ENCODE assay signal across 8 cellular contexts in the genomic region with DNA sequence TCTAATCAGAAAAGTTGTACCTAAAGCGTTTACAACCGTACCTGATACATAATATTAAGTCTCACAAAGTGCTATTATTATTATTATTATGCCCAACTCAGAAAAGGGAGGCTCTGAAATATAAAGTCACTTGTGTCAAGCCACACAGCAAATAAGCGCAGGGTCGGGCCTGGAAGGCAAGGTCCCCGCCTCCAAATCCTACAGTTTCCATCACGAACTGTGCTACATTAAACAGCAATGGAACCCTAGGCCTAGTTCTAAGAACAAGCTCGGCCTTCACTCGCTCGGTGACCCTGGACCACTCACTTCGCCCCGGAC. TPM values are rescaled to one million over a fixed set of nuclear protein-coding genes. Genes with fewer than 3 reads are reported as not detected.
DNase-seq lines count a peak whose midpoint lies in the region; ATAC-seq and TF ChIP-seq lines count a peak whose summit lies in the region.

No MANE protein-coding gene starts in this region.

- TF ChIP-seq CTCF in A673 (conservative IDR thresholded peaks at IDR 0.05; ENCODE audit: low read depth, low read length) (no peak), HFFc6 (IDR thresholded peaks at IDR 0.05) (no peak), ascending aorta (IDR thresholded peaks at IDR 0.05) (no peak), lung (IDR thresholded peaks at IDR 0.05; ENCODE audit: control extremely low read depth, extremely low read depth) (no peak)

- intact Hi-C loops in A673 (cut with micrococcal nuclease; ENCODE audit: unreplicated experiment) (no loop called here), ascending aorta (cut with DNase I) (loop anchor here (1.0 to 10.0 kb wide), 8 partner anchors 49 to 1539 kb away; a partner anchor contains a TSS), aorta (cut with DNase I) (loop anchor here in 1 of 2 donors (2.0 kb wide), 1 partner anchor 49 kb away; a partner anchor contains a TSS)

- H3K36me3 ChIP-seq in A673 (ENCODE audit: insufficient read depth, low read length, poor library complexity, severe bottlenecking) = no peaks in the 10 kb centered on the region
- peaks cover 0 to under 1% of the 10 kb centered on the region in 2 donors for H3K36me3 ChIP-seq in ascending aorta
- H3K36me3 ChIP-seq in lung (ENCODE audit: control insufficient read depth in 2 of 2, insufficient read depth in 2 of 2, low read length in 2 of 2) = peaks cover 0 to under 1% of the 10 kb centered on the region in 2 donors
- no peaks in the 10 kb centered on the region for H3K36me3 ChIP-seq in aorta (ENCODE audit: control insufficient read depth in 1 of 2, insufficient read depth in 2 of 2, low read length in 1 of 2)

- CTCF ChIA-PET in A673 (lab: Charles Lee) = interaction anchor here (0.5 kb wide), 1 partner anchor 1494 kb away, joined by 3 read pairs; no protein-coding TSS in a partner anchor

- no peaks in the 10 kb centered on the region for H3K9me3 Mint-ChIP-seq in HFFc6

- no peaks in the 10 kb centered on the region for H3K27me3 ChIP-seq in A673 (replicated peaks; ENCODE audit: insufficient read depth, low read depth, low read length, poor library complexity)
- no peaks in the 10 kb centered on the region for H3K27me3 ChIP-seq in ascending aorta
- no peaks in the 10 kb centered on the region for H3K27me3 ChIP-seq in lung (ENCODE audit: control insufficient read depth, insufficient read depth)
- no peaks in the 10 kb centered on the region for H3K27me3 ChIP-seq in aorta (ENCODE audit: control insufficient read depth in 1 of 2, insufficient read depth in 2 of 2, low read length in 1 of 2)

- BruUV-seq in A673 (replicated peaks; lab: Mats Ljungman, UMichigan) = TSS peak; percentile 89

- H3K4me3 Mint-ChIP-seq in HFFc6 = peak overlapping the region; percentile 97

- 3 to 6% methylated on average over 11 of the region's 11 CpGs for WGBS in lung, 2 donors
- WGBS in aorta, 2 donors = 1% methylated on average over 11 of the region's 11 CpGs

- no peak for DNase-seq in A673 (ENCODE audit: low spot score)
- DNase-seq in HFFc6 = no peak
- DNase-seq in ascending aorta (ENCODE audit: low spot score in 2 of 2) = no peak
- no peak for DNase-seq in lung (ENCODE audit: low spot score)
- no peak for DNase-seq in aorta
- no peak for DNase-seq in GOT3 (lab: John Stamatoyannopoulos, UW)
- no peak for DNase-seq in dedifferentiated amniotic fluid mesenchymal stem cell (ENCODE audit: extremely low spot score)
- DNase-seq in kidney glomerular epithelial cell (lab: John Stamatoyannopoulos, UW) = no peak

- ATAC-seq in lung (ENCODE audit: insufficient read depth, low FRiP score) = no peak
- no peak for ATAC-seq in aorta (ENCODE audit: low FRiP score)

- H3K9me3 ChIP-seq in A673 (ENCODE audit: low read depth, low read length, poor library complexity, severe bottlenecking) = no peaks in the 10 kb centered on the region
- no peaks in the 10 kb centered on the region for H3K9me3 ChIP-seq in ascending aorta
- H3K9me3 ChIP-seq in lung (ENCODE audit: control insufficient read depth in 2 of 2, insufficient read depth in 1 of 2, low read length in 1 of 2) = no peaks in the 10 kb centered on the region
- H3K9me3 ChIP-seq in aorta (ENCODE audit: control insufficient read depth, low read length) = no peaks in the 10 kb centered on the region

- H3K4me1 ChIP-seq in A673 (ENCODE audit: insufficient read depth, low read length, poor library complexity, severe bottlenecking) = peaks cover 12% of the 10 kb centered on the region
- peaks cover 4 to 5% of the 10 kb centered on the region in 2 donors for H3K4me1 ChIP-seq in ascending aorta
- no peaks in the 10 kb centered on the region for H3K4me1 ChIP-seq in lung (ENCODE audit: control insufficient read depth in 2 of 2, insufficient read depth in 2 of 2, low read length in 2 of 2)
- H3K4me1 ChIP-seq in aorta (ENCODE audit: control insufficient read depth in 1 of 2, insufficient read depth in 2 of 2, low read length in 2 of 2) = no peaks in the 10 kb centered on the region

- H3K27ac Mint-ChIP-seq in HFFc6 = peak overlapping the region; percentile 92

- H3K4me1 Mint-ChIP-seq in HFFc6 (ENCODE audit: low read depth) = peaks cover 19% of the 10 kb centered on the region

- no peaks in the 10 kb centered on the region for H3K36me3 Mint-ChIP-seq in HFFc6 (ENCODE audit: low read depth)

- H3K27ac ChIP-seq in A673 (ENCODE audit: low read depth, low read length, poor library complexity, severe bottlenecking) (peak overlapping the region; percentile 78), ascending aorta (peak overlapping the region; percentile 29 to 72), lung (ENCODE audit: low read depth in 1 of 2, low read length in 1 of 2) (peak overlapping the region; percentile 74 to 85), aorta (ENCODE audit: low read depth in 1 of 2, low read length in 2 of 2) (no peak overlapping the region)

- peaks cover 8% of the 10 kb centered on the region for H3K27me3 Mint-ChIP-seq in HFFc6 (ENCODE audit: insufficient read depth)

- peak overlapping the region; percentile 68 for H3K4me3 ChIP-seq in A673 (ENCODE audit: low read depth, low read length, poor library complexity, severe bottlenecking)
- peak overlapping the region; percentile 70 to 86 for H3K4me3 ChIP-seq in ascending aorta
- peak overlapping the region; percentile 91 for H3K4me3 ChIP-seq in lung
- H3K4me3 ChIP-seq in aorta (ENCODE audit: low read length in 2 of 2) = peak overlapping the region; percentile 54 to 66

- POLR2A ChIA-PET in A673 (lab: Charles Lee; ENCODE audit: low non-redundant PET) = no interaction called here

RNA-seq across cellular contexts. Expression of a gene that starts 0.6 kb away (rescaled TPM):
- total RNA-seq in A673 (2021) (6.9 and 7.0 TPM in 2 replicates), ascending aorta (0.43 TPM), lung (1 to 10 TPM; 2.4 to 4.3 TPM), aorta (1 to 10 TPM; 2.2 to 3.0 TPM)
- total RNA-seq in HFFc6 (2021; fragmentation: NEBNext Ultra II Directional; extraction: Animal tissue kit (Norgen Biotek cat#: 25700)) = 1 to 10 TPM; 3.3 to 4.2 (median 3.6) TPM
- polyA plus RNA-seq in lung (1 to 10 TPM; 1.3 to 2.9 TPM), aorta (1 to 10 TPM; 1.2 to 2.4 TPM)

RNA-seq across cellular contexts. Expression of a gene that starts 37.4 kb away (rescaled TPM):
- not detected in 2 replicates for total RNA-seq in A673 (2021)
- total RNA-seq in HFFc6 (2021; fragmentation: NEBNext Ultra II Directional; extraction: Animal tissue kit (Norgen Biotek cat#: 25700)) = not detected
- not detected for total RNA-seq in ascending aorta
- 1 to 10 TPM; 3.4 to 6.6 TPM for total RNA-seq in lung
- 1 to 10 TPM; 2.9 to 3.7 TPM for polyA plus RNA-seq in lung
- under 1 TPM in 1 of 2 donors, not detected in 1; 0.27 TPM for total RNA-seq in aorta
- polyA plus RNA-seq in aorta = 1 to 10 TPM in 1 of 2 donors, under 1 TPM in 1; 0.20 to 3.9 TPM

RNA-seq across cellular contexts. Expression of a gene that starts 48.1 kb away (rescaled TPM):
- total RNA-seq in A673 (2021) (25.5 and 26.1 TPM in 2 replicates), ascending aorta (20.6 TPM), lung (10 to 100 TPM; 17.5 to 18.4 TPM), aorta (10 to 100 TPM; 13.0 to 15.2 TPM)
- total RNA-seq in HFFc6 (2021; fragmentation: NEBNext Ultra II Directional; extraction: Animal tissue kit (Norgen Biotek cat#: 25700)) = 10 to 100 TPM; 20.1 to 31.5 (median 28.2) TPM
- polyA plus RNA-seq in lung (10 to 100 TPM; 11.6 to 16.0 TPM), aorta (10 to 100 TPM in 1 of 2 donors, 1 to 10 TPM in 1; 8.9 to 18.9 TPM)

Comparison
In these comparisons a context has a peak if more than half of its experiments do, and no peak if none do; other contexts are left out.
1. H3K27ac ChIP-seq: peak in A673 (single experiment), ascending aorta (2 of 2) and lung (2 of 2); none in aorta (0 of 2).
2. Peak in every context shown above with its lines, with median percentiles within 50 percentile points of each other: H3K4me3 ChIP-seq.